8 cellular contexts compared by ENCODE assay signal in genomic region chr3:36540898-36541518, GRCh38.
A peak's percentile ranks its signal among the peaks of the same experiment; 100 is the strongest.
DNase-seq lines count a peak whose midpoint lies in the region; ATAC-seq and TF ChIP-seq lines count a peak whose summit lies in the region.

No MANE protein-coding gene starts in this region.

- TF ChIP-seq CTCF in HFF-Myc (IDR thresholded peaks at IDR 0.05; ENCODE audit: low read depth, low read length, missing control alignments) (peak; percentile 92), WI38 (IDR thresholded peaks at IDR 0.05; ENCODE audit: low read depth, low read length) (peak; percentile 33; the same call in 1 of the 2 replicates), natural killer cell (IDR thresholded peaks at IDR 0.05) (no peak)

- DNase-seq in COLO668 (lab: John Stamatoyannopoulos, UW; ENCODE audit: unreplicated experiment) (peak; percentile 7), HFF-Myc (ENCODE audit: extremely low read depth, low read depth) (no peak), kidney tubule cell (ENCODE audit: low spot score) (peak; percentile 47), NCI-H2227 treated with DMSO at 0.1 percent for 48 hours (lab: John Stamatoyannopoulos, UW) (no peak), NCI-H187 (lab: John Stamatoyannopoulos, UW) (no peak), natural killer cell (no peak)

- no peaks in the 10 kb centered on the region for H3K27me3 Mint-ChIP-seq in natural killer cell (ENCODE audit: low read depth in 2 of 2)

- H3K4me3 Mint-ChIP-seq in natural killer cell = no peak overlapping the region

- no peaks in the 10 kb centered on the region for H3K36me3 Mint-ChIP-seq in natural killer cell

- intact Hi-C loops in natural killer cell (cut with micrococcal nuclease) = no loop called here

- H3K4me3 ChIP-seq in HFF-Myc (replicated peaks; ENCODE audit: low read depth, low read length) = no peak overlapping the region
- no peak overlapping the region for H3K4me3 ChIP-seq in WI38 (ENCODE audit: low read depth, low read length)

- ATAC-seq in HG02870 (IDR thresholded peaks at IDR 0.05; ENCODE audit: unreplicated experiment) = no peak
- ATAC-seq in natural killer cell = no peak

- no peaks in the 10 kb centered on the region for H3K9me3 Mint-ChIP-seq in natural killer cell

- H3K27ac Mint-ChIP-seq in natural killer cell = no peak overlapping the region

- no peaks in the 10 kb centered on the region for H3K4me1 Mint-ChIP-seq in natural killer cell

Comparison
In these comparisons a context has a peak if more than half of its experiments do, and no peak if none do; other contexts are left out.
1. DNase-seq: peak in COLO668 (single experiment) and kidney tubule cell (single experiment); none in HFF-Myc (single experiment), NCI-H2227 treated with DMSO at 0.1 percent for 48 hours (single experiment), NCI-H187 (0 of 2) and natural killer cell (single experiment).